16 cellular contexts compared by ENCODE assay signal in genomic region chr12:58528266-58528665, GRCh38.
"Had no signal": no experiment of that assay in that cellular context is flagged by ENCODE, and none has a peak within 500 bp of the region (broad histone marks: within the 10 kb centered on the region; RNA-seq: fewer than 3 reads in every experiment).

No MANE protein-coding gene starts in this region.

- DNase-seq: activated CD4-positive, alpha-beta T cell treated with anti-CD3 and anti-CD28 coated beads for 48 hours; activated naive CD4-positive, alpha-beta T cell treated with anti-CD3 and anti-CD28 coated beads, Interleukin-2, amount 10 ng/mL, durations not matched to agents 7 days and 5 days; body of pancreas; head of caudate nucleus; mammary epithelial cell; ovary; stimulated activated CD4-positive, alpha-beta T cell treated with anti-CD3 and anti-CD28 coated beads, Interleukin-4, amount 100 ng/mL, for 4 hours; stimulated activated naive CD8-positive, alpha-beta T cell treated with anti-CD3 and anti-CD28 coated beads, Interleukin-15, amount 100 ng/mL, for 72 hours; T-helper 17 cell had no signal

- ATAC-seq: body of pancreas; left lobe of liver; stimulated activated naive CD8-positive, alpha-beta T cell treated with anti-CD3 and anti-CD28 coated beads, Interleukin-15, amount 100 ng/mL, for 72 hours; T-helper 17 cell; WTC11 had no signal

- H3K4me1 Mint-ChIP-seq: activated naive CD4-positive, alpha-beta T cell treated with anti-CD3 and anti-CD28 coated beads, Interleukin-2, amount 10 ng/mL, durations not matched to agents 7 days and 5 days; central memory CD8-positive, alpha-beta T cell; stimulated activated naive CD8-positive, alpha-beta T cell treated with anti-CD3 and anti-CD28 coated beads, Interleukin-15, amount 100 ng/mL, for 72 hours; T-helper 17 cell; WTC11 had no signal

- H3K27me3 Mint-ChIP-seq: activated naive CD4-positive, alpha-beta T cell treated with anti-CD3 and anti-CD28 coated beads, Interleukin-2, amount 10 ng/mL, durations not matched to agents 7 days and 5 days; central memory CD8-positive, alpha-beta T cell had no signal

- H3K4me3 Mint-ChIP-seq: activated naive CD4-positive, alpha-beta T cell treated with anti-CD3 and anti-CD28 coated beads, Interleukin-2, amount 10 ng/mL, durations not matched to agents 7 days and 5 days; central memory CD8-positive, alpha-beta T cell; dendritic cell treated with granulocyte-macrophage colony-stimulating factor and Interleukin-4, amounts not matched to agents 40 ng/mL and 50 ng/mL, for 4 days; stimulated activated naive CD8-positive, alpha-beta T cell treated with anti-CD3 and anti-CD28 coated beads, Interleukin-15, amount 100 ng/mL, for 72 hours; T-helper 17 cell; WTC11 had no signal

- H3K4me3 ChIP-seq: adrenal gland, body of pancreas, ovary, thoracic aorta had no signal

- H3K9me3 Mint-ChIP-seq: activated naive CD4-positive, alpha-beta T cell treated with anti-CD3 and anti-CD28 coated beads, Interleukin-2, amount 10 ng/mL, durations not matched to agents 7 days and 5 days; activated T-helper 2 cell treated with anti-CD3 and anti-CD28 coated beads, Interferon-gamma antibody, Interleukin-2, Interleukin-4, amounts not matched to agents 10 μg/mL and 5 μg/mL and 100 μg/mL, durations not matched to agents 14 hours and 24 hours and 36 hours; dendritic cell treated with granulocyte-macrophage colony-stimulating factor and Interleukin-4, amounts not matched to agents 40 ng/mL and 50 ng/mL, for 4 days; stimulated activated naive CD8-positive, alpha-beta T cell treated with anti-CD3 and anti-CD28 coated beads, Interleukin-15, amount 100 ng/mL, for 72 hours had no signal

- H3K36me3 Mint-ChIP-seq: activated naive CD4-positive, alpha-beta T cell treated with anti-CD3 and anti-CD28 coated beads, Interleukin-2, amount 10 ng/mL, durations not matched to agents 7 days and 5 days; WTC11 had no signal

- H3K36me3 ChIP-seq: adrenal gland, ovary, thoracic aorta had no signal

- H3K4me1 ChIP-seq: body of pancreas had no signal

- H3K9me3 ChIP-seq: adrenal gland, body of pancreas, ovary, thoracic aorta had no signal

- H3K27ac Mint-ChIP-seq: activated naive CD4-positive, alpha-beta T cell treated with anti-CD3 and anti-CD28 coated beads, Interleukin-2, amount 10 ng/mL, durations not matched to agents 7 days and 5 days; activated T-helper 2 cell treated with anti-CD3 and anti-CD28 coated beads, Interferon-gamma antibody, Interleukin-2, Interleukin-4, amounts not matched to agents 10 μg/mL and 5 μg/mL and 100 μg/mL, durations not matched to agents 14 hours and 24 hours and 36 hours; dendritic cell treated with granulocyte-macrophage colony-stimulating factor and Interleukin-4, amounts not matched to agents 40 ng/mL and 50 ng/mL, for 4 days; stimulated activated naive CD8-positive, alpha-beta T cell treated with anti-CD3 and anti-CD28 coated beads, Interleukin-15, amount 100 ng/mL, for 72 hours; T-helper 17 cell; WTC11 had no signal

- H3K27me3 ChIP-seq: adrenal gland, body of pancreas, ovary had no signal

- H3K27ac ChIP-seq: body of pancreas, ovary had no signal
